In the genomic region with DNA sequence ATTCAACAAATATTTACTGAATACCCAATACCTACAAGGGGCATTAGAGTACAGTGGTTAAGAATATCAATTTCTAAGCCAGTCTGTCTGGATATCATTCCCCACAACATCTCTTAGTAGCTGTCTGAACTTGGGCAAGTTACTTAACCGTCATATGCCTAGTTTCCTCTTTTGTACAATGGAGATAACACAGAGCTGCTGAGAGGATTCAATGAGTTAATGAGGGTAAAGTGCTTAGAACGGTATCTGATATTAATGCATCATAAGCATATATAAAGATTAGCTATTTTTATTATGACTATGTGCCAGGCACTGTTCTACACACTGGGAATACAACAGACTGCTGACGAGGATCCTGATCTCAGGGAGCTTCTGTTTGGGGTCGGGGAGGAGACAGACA, we compare ENCODE assay signal across 1 cellular context.
TF ChIP-seq lines count a peak whose summit lies in the region.

No MANE protein-coding gene starts in this region.

TF ChIP-seq in endothelial cell of umbilical vein, 7 proteins besides CTCF, POLR2A, EP300 and RAD21:
- no peak for TF ChIP-seq MYC (IDR thresholded peaks at IDR 0.05; ENCODE audit: low read depth, low read length)
- TF ChIP-seq, protein P1, sequence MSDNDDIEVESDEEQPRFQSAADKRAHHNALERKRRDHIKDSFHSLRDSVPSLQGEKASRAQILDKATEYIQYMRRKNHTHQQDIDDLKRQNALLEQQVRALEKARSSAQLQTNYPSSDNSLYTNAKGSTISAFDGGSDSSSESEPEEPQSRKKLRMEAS (IDR thresholded peaks at IDR 0.05; ENCODE audit: insufficient read depth, insufficient read length): no peak
- TF ChIP-seq EZH2 (IDR thresholded peaks at IDR 0.05; ENCODE audit: borderline replicate concordance, low read depth, low read length, severe bottlenecking): no peak
- no peak for TF ChIP-seq JUN (IDR thresholded peaks at IDR 0.05; ENCODE audit: borderline replicate concordance, insufficient read depth, insufficient read length, low read depth)
- TF ChIP-seq FOS (IDR thresholded peaks at IDR 0.05; ENCODE audit: borderline replicate concordance, insufficient read depth, low read length): no peak
- no peak for TF ChIP-seq GATA2 (IDR thresholded peaks at IDR 0.05; ENCODE audit: insufficient read depth, insufficient read length, low read depth, low read length)
- no peak for TF ChIP-seq POLR2AphosphoS5 (IDR thresholded peaks at IDR 0.05; ENCODE audit: insufficient read depth, low read depth, low read length)
